ENCODE assay signal across 23 cellular contexts in the genomic region with DNA sequence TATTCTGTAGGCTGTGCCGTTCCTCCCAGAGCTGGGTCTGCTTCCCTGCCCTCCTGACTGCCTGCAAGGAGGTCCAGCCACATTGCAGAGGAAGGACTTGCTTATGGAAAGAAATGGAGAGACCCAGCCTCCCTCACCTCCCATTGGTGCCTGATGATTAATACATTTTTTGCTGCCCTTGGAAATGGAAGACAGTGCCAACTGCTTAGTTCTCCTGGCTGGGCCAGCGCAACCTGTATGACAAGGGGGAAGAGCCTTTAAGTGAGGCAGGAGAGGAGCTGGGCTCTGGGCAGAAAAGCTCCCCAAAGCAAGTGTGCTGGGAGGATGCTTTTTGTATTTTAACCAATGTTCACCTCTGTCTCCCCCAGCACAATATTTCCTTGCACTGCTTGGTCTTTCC.
DNase-seq lines count a peak whose midpoint lies in the region; ATAC-seq, FAIRE-seq and TF ChIP-seq lines count a peak whose summit lies in the region.
"Had no signal": no experiment of that assay in that cellular context is flagged by ENCODE, and none has a peak within 500 bp of the region (broad histone marks: within the 10 kb centered on the region; RNA-seq: fewer than 3 reads in every experiment).

No MANE protein-coding gene starts in this region.

- no peak overlapping the region for H3K4me2 ChIP-seq in IMR-90 (ENCODE audit: low read depth, low read length)
- no peak overlapping the region for H3K4me2 ChIP-seq in astrocyte (ENCODE audit: low read length)
- no peak overlapping the region for H3K4me2 ChIP-seq in mesenchymal stem cell (ENCODE audit: low read length, poor library complexity, severe bottlenecking)
- H3K4me2 ChIP-seq: BLaER1 treated with 17β-estradiol and CSF1 and Interleukin-3, amounts not matched to agents 10 nM and 100 nM had no signal

- H3K9me3 ChIP-seq in IMR-90 (ENCODE audit: control insufficient read depth, insufficient read depth, low read length): peaks cover 9% of the 10 kb centered on the region
- H3K9me3 ChIP-seq in astrocyte (ENCODE audit: insufficient read depth, low read depth, low read length): peaks cover 6% of the 10 kb centered on the region
- no peaks in the 10 kb centered on the region for H3K9me3 ChIP-seq in mesenchymal stem cell (ENCODE audit: control insufficient read depth, low read length)
- H3K9me3 ChIP-seq in testis: no peaks in the 10 kb centered on the region
- H3K9me3 ChIP-seq in heart right ventricle: peaks cover 0 to 10% (median 0%) of the 10 kb centered on the region in 11 donors

- WGBS in IMR-90 (ENCODE audit: extremely low coverage in 2 of 2, insufficient read length in 1 of 2), 2 experiments: 100% methylated on average over 1 of the region's 2 CpGs; no CpG with 5 or more reads in 1 of the 2 experiments
- 100% methylated on average over 1 of the region's 2 CpGs for WGBS in mesenchymal stem cell
- 84 to 100% methylated on average over 2 of the region's 2 CpGs for WGBS in testis, 2 donors
- WGBS in heart right ventricle, 2 donors: 90 to 91% methylated on average over 2 of the region's 2 CpGs

- POLR2A ChIA-PET in IMR-90 (lab: Charles Lee; ENCODE audit: unreplicated experiment): interaction anchor here (1.1 kb wide), 1 partner anchor 239 kb away, joined by 3 read pairs; a partner anchor contains a TSS

- no peak overlapping the region for H3K27ac Mint-ChIP-seq in astrocyte (ENCODE audit: unreplicated experiment)
- H3K27ac Mint-ChIP-seq: CD4-positive, alpha-beta memory T cell; T-cell had no signal

- H3K79me2 ChIP-seq in ACC112 (ENCODE audit: control insufficient read depth, insufficient read depth, low read length, unreplicated experiment): no peaks in the 10 kb centered on the region
- H3K79me2 ChIP-seq in astrocyte (ENCODE audit: insufficient read depth, low read length): no peaks in the 10 kb centered on the region

- TF ChIP-seq POLR2A in IMR-90 (IDR thresholded peaks at IDR 0.05; ENCODE audit: low read depth, low read length): no peak
- TF ChIP-seq POLR2A in testis (IDR thresholded peaks at IDR 0.05): no peak

- no peak for TF ChIP-seq RAD21 in IMR-90 (IDR thresholded peaks at IDR 0.05; ENCODE audit: low read length)

- H3K9me3 Mint-ChIP-seq in astrocyte (ENCODE audit: unreplicated experiment): peaks cover 14% of the 10 kb centered on the region

- no peak overlapping the region for H3K56ac ChIP-seq in IMR-90 (ENCODE audit: extremely low read depth, insufficient read depth, low read length)

- peaks cover 7% of the 10 kb centered on the region for H3K36me3 Mint-ChIP-seq in astrocyte (ENCODE audit: low read depth, unreplicated experiment)
- H3K36me3 Mint-ChIP-seq: CD4-positive, alpha-beta memory T cell; T-cell had no signal

- peak overlapping the region; percentile 78 for H2BK120ac ChIP-seq in IMR-90 (ENCODE audit: low read depth, low read length)
- no peak overlapping the region for H2BK120ac ChIP-seq in mesenchymal stem cell (ENCODE audit: low read depth, low read length)

- H3K4me3 Mint-ChIP-seq in astrocyte (ENCODE audit: unreplicated experiment): no peak overlapping the region
- H3K4me3 Mint-ChIP-seq: CD4-positive, alpha-beta memory T cell; T-cell had no signal

- H4K20me1 ChIP-seq in IMR-90 (ENCODE audit: insufficient read depth, low read length) (no peaks in the 10 kb centered on the region), astrocyte (ENCODE audit: insufficient read depth, low read length) (no peaks in the 10 kb centered on the region)
- H4K20me1 ChIP-seq: BLaER1 treated with 17β-estradiol and CSF1 and Interleukin-3, amounts not matched to agents 10 nM and 100 nM had no signal

- H4K8ac ChIP-seq in IMR-90 (ENCODE audit: low read depth in 2 of 2, low read length in 2 of 2) (peak overlapping the region; percentile 52 to 61; a peak in 3 of 4 replicates), mesenchymal stem cell (ENCODE audit: low read length) (no peak overlapping the region)

- no TSS peak for BruUV-seq in IMR-90 (replicated peaks; lab: Mats Ljungman, UMichigan)

- H4K91ac ChIP-seq in IMR-90 (ENCODE audit: insufficient read depth, low read depth, low read length) (peak overlapping the region; percentile 36), mesenchymal stem cell (ENCODE audit: low read length) (no peak overlapping the region)

- H3K4me1 ChIP-seq in ACC112 (ENCODE audit: control insufficient read depth, insufficient read depth, low read length, unreplicated experiment) (peaks cover 46% of the 10 kb centered on the region), IMR-90 (ENCODE audit: control insufficient read depth, insufficient read depth, low read length) (peaks cover 17% of the 10 kb centered on the region), astrocyte (ENCODE audit: insufficient read depth, low read length) (peaks cover 42% of the 10 kb centered on the region), mesenchymal stem cell (ENCODE audit: control insufficient read depth, insufficient read depth, low read depth, low read length) (peaks cover 23% of the 10 kb centered on the region), testis (no peaks in the 10 kb centered on the region), heart right ventricle (no peaks in the 10 kb centered on the region)
- H3K4me1 ChIP-seq: BLaER1 treated with 17β-estradiol and CSF1 and Interleukin-3, amounts not matched to agents 10 nM and 100 nM had no signal

- H2AK5ac ChIP-seq in IMR-90 (ENCODE audit: low read depth, low read length) (peak overlapping the region; percentile 78), mesenchymal stem cell (ENCODE audit: low read length, severe bottlenecking) (peak overlapping the region; percentile 67)

- in situ Hi-C loops in IMR-90 (cut with MboI; ENCODE audit: low sequenced_read_pairs): no loop called here

- ATAC-seq in IMR-90 (ENCODE audit: low read depth) (no peak), heart right ventricle (no peak), GM18868 (IDR thresholded peaks at IDR 0.05; ENCODE audit: unreplicated experiment) (no peak)
- ATAC-seq: HCT116, T-cell had no signal

- 0 out of 4 replicates have a peak, but pooled peaks cover 0 to 2% of the 10 kb centered on the region in 2 experiments for H3K79me1 ChIP-seq in IMR-90 (ENCODE audit: low read depth in 1 of 2, low read length in 2 of 2)
- no peaks in the 10 kb centered on the region for H3K79me1 ChIP-seq in mesenchymal stem cell (replicated peaks; ENCODE audit: low read length, poor library complexity, severe bottlenecking)

- H4K5ac ChIP-seq in IMR-90 (ENCODE audit: low read depth, low read length): no peak overlapping the region; the same call in 1 of the 2 replicates

- peaks cover 2% of the 10 kb centered on the region for H3K27me3 Mint-ChIP-seq in astrocyte (ENCODE audit: low read depth, unreplicated experiment)

- H2BK15ac ChIP-seq in IMR-90 (ENCODE audit: low read depth, low read length): peak overlapping the region; percentile 26; the same call in 1 of the 3 replicates
- H2BK15ac ChIP-seq in mesenchymal stem cell (ENCODE audit: low read depth, poor library complexity, severe bottlenecking): no peak overlapping the region

- H3K9ac ChIP-seq in IMR-90 (ENCODE audit: low read depth, low read length) (no peak overlapping the region), astrocyte (ENCODE audit: low read length) (no peak overlapping the region), mesenchymal stem cell (ENCODE audit: low read length) (no peak overlapping the region)
- H3K9ac ChIP-seq: BLaER1 treated with 17β-estradiol and CSF1 and Interleukin-3, amounts not matched to agents 10 nM and 100 nM had no signal

- H3K27me3 ChIP-seq in ACC112 (ENCODE audit: insufficient read depth, low read length) (no peaks in the 10 kb centered on the region), IMR-90 (ENCODE audit: control insufficient read depth, insufficient read depth, low read length) (no peaks in the 10 kb centered on the region), astrocyte (ENCODE audit: insufficient read depth, low read length) (no peaks in the 10 kb centered on the region), mesenchymal stem cell (ENCODE audit: control insufficient read depth in 1 of 2, insufficient read depth in 1 of 2, low read length in 2 of 2) (no peaks in the 10 kb centered on the region), testis (no peaks in the 10 kb centered on the region), heart right ventricle (peaks cover 0 to 30% (median 16%) of the 10 kb centered on the region in 7 donors)
- H3K27me3 ChIP-seq: BLaER1 treated with 17β-estradiol and CSF1 and Interleukin-3, amounts not matched to agents 10 nM and 100 nM had no signal

- TF ChIP-seq CTCF in IMR-90 (conservative IDR thresholded peaks at IDR 0.05; ENCODE audit: low read depth, low read length) (no peak), astrocyte (IDR thresholded peaks at IDR 0.05; ENCODE audit: insufficient read depth, low read depth, low read length) (no peak), testis (IDR thresholded peaks at IDR 0.05) (no peak), heart right ventricle (IDR thresholded peaks at IDR 0.05) (no peak)

- intact Hi-C loops in IMR-90 (cut with micrococcal nuclease) (no loop called here), testis (cut with DNase I; ENCODE audit: low total_unique reads) (loop anchor here (10.0 kb wide), 1 partner anchor 46 kb away; no protein-coding TSS in a partner anchor), heart right ventricle (cut with DNase I) (no loop called here)

- H3K4ac ChIP-seq in IMR-90 (ENCODE audit: low read depth, low read length) (peak overlapping the region; percentile 66), mesenchymal stem cell (ENCODE audit: low read depth in 1 of 2, low read length in 2 of 2) (no peak overlapping the region)

- H2AFZ ChIP-seq in ACC112 (ENCODE audit: low read length, unreplicated experiment): no peak overlapping the region
- peak overlapping the region; percentile 47 for H2AFZ ChIP-seq in IMR-90 (replicated peaks; ENCODE audit: low read length, poor library complexity)
- no peak overlapping the region for H2AFZ ChIP-seq in astrocyte (ENCODE audit: low read depth, low read length)
- no peak overlapping the region for H2AFZ ChIP-seq in mesenchymal stem cell (ENCODE audit: low read depth, low read length)

- H2BK5ac ChIP-seq in IMR-90 (ENCODE audit: low read depth, low read length, poor library complexity, severe bottlenecking) (peak overlapping the region; percentile 11), mesenchymal stem cell (ENCODE audit: low read depth, low read length, poor library complexity, severe bottlenecking) (no peak overlapping the region)

- peak overlapping the region; percentile 12; the same call in 1 of the 2 replicates for H3K23ac ChIP-seq in IMR-90 (ENCODE audit: low read depth, low read length)
- H3K23ac ChIP-seq in mesenchymal stem cell (ENCODE audit: low read length in 2 of 2): no peak overlapping the region

- H3K27ac ChIP-seq in ACC112 (ENCODE audit: low read depth, low read length): peak overlapping the region; percentile 77
- H3K27ac ChIP-seq in IMR-90 (ENCODE audit: insufficient read depth, low read length): no peak overlapping the region; the same call in 1 of the 2 replicates
- peak overlapping the region; percentile 45 for H3K27ac ChIP-seq in astrocyte (ENCODE audit: low read depth, low read length)
- no peak overlapping the region for H3K27ac ChIP-seq in mesenchymal stem cell (ENCODE audit: low read length, poor library complexity, severe bottlenecking)
- no peak overlapping the region for H3K27ac ChIP-seq in testis
- H3K27ac ChIP-seq in heart right ventricle: no peak overlapping the region
- H3K27ac ChIP-seq: BLaER1 treated with 17β-estradiol and CSF1 and Interleukin-3, amounts not matched to agents 10 nM and 100 nM had no signal

- H3K9me1 ChIP-seq in IMR-90 (ENCODE audit: insufficient read depth, low read length): peaks cover 9% of the 10 kb centered on the region

- H2AK9ac ChIP-seq in IMR-90 (replicated peaks; ENCODE audit: low read depth, low read length, poor library complexity): peak overlapping the region; percentile 47

- DNase-seq in IMR-90 (no peak), astrocyte (ENCODE audit: low read depth) (no peak), mesenchymal stem cell (no peak), testis (no peak), heart right ventricle (no peak)
- DNase-seq: Caco-2; CD4-positive, alpha-beta memory T cell; DMS 273 treated with DMSO at 0.1 percent for 48 hours; DND-41; KG1; NCI-H1105; NCI-H2081; NCI-H2171 treated with DMSO at 0.1 percent for 48 hours; NCI-H524 treated with DMSO at 0.1 percent for 48 hours; OCI-M1; SHP77 treated with DMSO at 0.1 percent for 48 hours; T-cell had no signal

- H3K18ac ChIP-seq in IMR-90 (ENCODE audit: low read depth, low read length) (peak overlapping the region; percentile 3; the same call in 1 of the 2 replicates), mesenchymal stem cell (ENCODE audit: low read depth in 1 of 2, low read length in 2 of 2) (no peak overlapping the region)

- CTCF ChIA-PET in IMR-90 (lab: Yijun Ruan, JAX): interaction anchor here (1.2 kb wide), 1 partner anchor 180 kb away, joined by 3 read pairs; no protein-coding TSS in a partner anchor

- H2BK12ac ChIP-seq in mesenchymal stem cell (ENCODE audit: low read length in 2 of 2): peak overlapping the region in 1 of 2 experiments; percentile 31

- H3K36me3 ChIP-seq in ACC112 (ENCODE audit: insufficient read depth, low read length) (no peaks in the 10 kb centered on the region), IMR-90 (ENCODE audit: control insufficient read depth, insufficient read depth, low read length) (no peaks in the 10 kb centered on the region), astrocyte (ENCODE audit: insufficient read depth, low read length) (no peaks in the 10 kb centered on the region), mesenchymal stem cell (ENCODE audit: control insufficient read depth in 1 of 2, insufficient read depth in 2 of 2, low read depth in 1 of 2, low read length in 2 of 2) (no peaks in the 10 kb centered on the region), testis (ENCODE audit: low read depth, missing control alignments) (no peaks in the 10 kb centered on the region), heart right ventricle (no peaks in the 10 kb centered on the region)
- H3K36me3 ChIP-seq: BLaER1 treated with 17β-estradiol and CSF1 and Interleukin-3, amounts not matched to agents 10 nM and 100 nM had no signal

- H3K4me3 ChIP-seq in ACC112 (ENCODE audit: low read depth, low read length): no peak overlapping the region
- H3K4me3 ChIP-seq in IMR-90 (ENCODE audit: insufficient read depth, low read depth, low read length): no peak overlapping the region
- H3K4me3 ChIP-seq in astrocyte (ENCODE audit: insufficient read depth, low read depth, low read length): no peak overlapping the region
- H3K4me3 ChIP-seq in mesenchymal stem cell (ENCODE audit: insufficient read depth in 1 of 2, low read depth in 1 of 2, low read length in 2 of 2): no peak overlapping the region
- no peak overlapping the region for H3K4me3 ChIP-seq in testis
- no peak overlapping the region for H3K4me3 ChIP-seq in heart right ventricle
- H3K4me3 ChIP-seq: BLaER1 treated with 17β-estradiol and CSF1 and Interleukin-3, amounts not matched to agents 10 nM and 100 nM had no signal

- peaks cover 24% of the 10 kb centered on the region for H3K4me1 Mint-ChIP-seq in astrocyte (ENCODE audit: low read depth, unreplicated experiment)
- H3K4me1 Mint-ChIP-seq: CD4-positive, alpha-beta memory T cell; T-cell had no signal

- H3K14ac ChIP-seq in IMR-90 (replicated peaks; ENCODE audit: low read depth, low read length): peak overlapping the region; percentile 68
- H3K14ac ChIP-seq in mesenchymal stem cell (ENCODE audit: low read length in 2 of 2): no peak overlapping the region

- dilution Hi-C loops in IMR-90 (cut with HindIII; ENCODE audit: low sequenced_read_pairs, unreplicated experiment): no loop called here

- no peak for FAIRE-seq in astrocyte (lab: Jason Lieb, UNC)
- FAIRE-seq: GM12891, H1 had no signal

- H2BK20ac ChIP-seq in IMR-90 (ENCODE audit: low read depth, low read length): peak overlapping the region; percentile 72; the same call in 1 of the 2 replicates

Comparison
In these comparisons a context has a peak if more than half of its experiments do, and no peak if none do; other contexts are left out.
1. H3K27ac ChIP-seq: peak in ACC112 (single experiment) and astrocyte (single experiment); none in IMR-90 (single experiment), mesenchymal stem cell (single experiment), testis (0 of 2) and heart right ventricle (0 of 10).